ENCODE assay signal across 20 cellular contexts in genomic region chr3:152105446-152105845, GRCh38.
A peak's percentile ranks its signal among the peaks of the same experiment; 100 is the strongest.
DNase-seq lines count a peak whose midpoint lies in the region; ATAC-seq, FAIRE-seq and TF ChIP-seq lines count a peak whose summit lies in the region.
"Had no signal": no experiment of that assay in that cellular context is flagged by ENCODE, and none has a peak within 500 bp of the region (broad histone marks: within the 10 kb centered on the region; RNA-seq: fewer than 3 reads in every experiment).

No MANE protein-coding gene starts in this region.

- H3K27me3 Mint-ChIP-seq in Caco-2 (ENCODE audit: insufficient read depth, unreplicated experiment), result no peaks in the 10 kb centered on the region

- H3K4me1 ChIP-seq in Caco-2 (0 out of 2 replicates have a peak, but pooled peaks cover 8% of the 10 kb centered on the region), PC-9 (replicated peaks; ENCODE audit: insufficient read depth) (no peaks in the 10 kb centered on the region), endothelial cell of umbilical vein (ENCODE audit: control insufficient read depth, extremely low read depth, insufficient read depth, low read length) (no peaks in the 10 kb centered on the region), neuron (ENCODE audit: insufficient read depth, low read length) (no peaks in the 10 kb centered on the region), mucosa of descending colon (ENCODE audit: low read depth) (no peaks in the 10 kb centered on the region), vagina (no peaks in the 10 kb centered on the region)

- POLR2A ChIA-PET in Caco-2 (lab: Charles Lee) (no interaction called here), PC-9 (lab: Charles Lee; ENCODE audit: unreplicated experiment) (no interaction called here), endothelial cell of umbilical vein (lab: Charles Lee) (no interaction called here)

- dilution Hi-C loops in endothelial cell of umbilical vein (cut with MboI; ENCODE audit: extremely low pct_ligation_motif_present, low sequenced_read_pairs), result no loop called here

- H3K27ac ChIP-seq in PC-9 (no peak overlapping the region), endothelial cell of umbilical vein (ENCODE audit: insufficient read depth, low read depth, low read length) (no peak overlapping the region), vagina (no peak overlapping the region)
- H3K27ac ChIP-seq: C4-2B had no signal

- TF ChIP-seq CTCF in Caco-2 (IDR thresholded peaks at IDR 0.05; ENCODE audit: insufficient read depth in 1 of 2, low read depth in 1 of 2, low read length in 1 of 2, severe bottlenecking in 1 of 2, unreplicated experiment in 1 of 2) (no peak), PC-9 (conservative IDR thresholded peaks at IDR 0.05) (no peak), endothelial cell of umbilical vein (IDR thresholded peaks at IDR 0.05; ENCODE audit: extremely low read depth in 1 of 2, insufficient read depth in 1 of 2, low read depth in 1 of 2, low read length in 2 of 2) (no peak), mucosa of descending colon (IDR thresholded peaks at IDR 0.05) (no peak), vagina (IDR thresholded peaks at IDR 0.05) (no peak)

- H3K4me1 Mint-ChIP-seq in Caco-2 (ENCODE audit: low read depth, unreplicated experiment), result peaks cover 7% of the 10 kb centered on the region

- H3K4me2 ChIP-seq in PC-9, result no peak overlapping the region
- no peak overlapping the region for H3K4me2 ChIP-seq in endothelial cell of umbilical vein (ENCODE audit: insufficient read depth, low read length)

- no peaks in the 10 kb centered on the region for H3K79me2 ChIP-seq in PC-9 (ENCODE audit: low read depth)
- H3K79me2 ChIP-seq in endothelial cell of umbilical vein (ENCODE audit: control insufficient read depth, insufficient read depth, low read length), result no peaks in the 10 kb centered on the region

- no peaks in the 10 kb centered on the region for H3K9me2 ChIP-seq in PC-9 (ENCODE audit: insufficient read depth)

- H4K20me1 ChIP-seq in PC-9 (ENCODE audit: insufficient read depth) (no peaks in the 10 kb centered on the region), endothelial cell of umbilical vein (replicated peaks; ENCODE audit: control insufficient read depth, extremely low read depth, insufficient read depth, low read length) (no peaks in the 10 kb centered on the region)

- no peak overlapping the region for H3K9ac ChIP-seq in endothelial cell of umbilical vein (replicated peaks; ENCODE audit: extremely low read depth, insufficient read depth, low read length)

- intact Hi-C loops in Caco-2 (cut with micrococcal nuclease; ENCODE audit: unreplicated experiment), result no loop called here
- intact Hi-C loops in PC-9 (cut with micrococcal nuclease; ENCODE audit: unreplicated experiment), result no loop called here
- intact Hi-C loops in endothelial cell of umbilical vein (cut with micrococcal nuclease), result no loop called here
- intact Hi-C loops in mucosa of descending colon (cut with DNase I, micrococcal nuclease), result no loop called here
- intact Hi-C loops in vagina (cut with DNase I), result no loop called here

- H3K36me3 ChIP-seq in Caco-2 (ENCODE audit: control insufficient read depth, insufficient read depth, low read length) (no peaks in the 10 kb centered on the region), PC-9 (ENCODE audit: low read depth) (no peaks in the 10 kb centered on the region), endothelial cell of umbilical vein (ENCODE audit: control insufficient read depth in 2 of 2, extremely low read depth in 1 of 2, insufficient read depth in 2 of 2, low read length in 2 of 2) (no peaks in the 10 kb centered on the region), neuron (ENCODE audit: insufficient read depth, low read length) (no peaks in the 10 kb centered on the region), mucosa of descending colon (ENCODE audit: low read depth) (no peaks in the 10 kb centered on the region), vagina (no peaks in the 10 kb centered on the region)
- H3K36me3 ChIP-seq: MG63 had no signal

- H3F3A ChIP-seq in PC-9 (ENCODE audit: insufficient read depth, low read depth), result no peaks in the 10 kb centered on the region

- no peaks in the 10 kb centered on the region for H3K9me1 ChIP-seq in endothelial cell of umbilical vein (replicated peaks; ENCODE audit: control insufficient read depth, extremely low read depth, insufficient read depth, low read length)

- no peak for FAIRE-seq in endothelial cell of umbilical vein (lab: Jason Lieb, UNC)
- FAIRE-seq: H54 had no signal

- H3K36me3 Mint-ChIP-seq in Caco-2 (ENCODE audit: insufficient read depth, unreplicated experiment), result no peaks in the 10 kb centered on the region
- H3K36me3 Mint-ChIP-seq: CD8-positive, alpha-beta memory T cell had no signal

- CTCF ChIA-PET in Caco-2 (lab: Charles Lee), result no interaction called here
- CTCF ChIA-PET in PC-9 (lab: Charles Lee), result no interaction called here
- CTCF ChIA-PET in endothelial cell of umbilical vein (lab: Charles Lee), result no interaction called here

- H3K27me3 ChIP-seq in Caco-2 (replicated peaks; ENCODE audit: control insufficient read depth, insufficient read depth, low read length), result no peaks in the 10 kb centered on the region
- H3K27me3 ChIP-seq in PC-9 (ENCODE audit: insufficient read depth, low read depth), result no peaks in the 10 kb centered on the region
- H3K27me3 ChIP-seq in endothelial cell of umbilical vein (ENCODE audit: control insufficient read depth in 2 of 2, insufficient read depth in 2 of 2, low read length in 2 of 2), result no peaks in the 10 kb centered on the region
- no peaks in the 10 kb centered on the region for H3K27me3 ChIP-seq in neuron (ENCODE audit: insufficient read depth, low read length)
- no peaks in the 10 kb centered on the region for H3K27me3 ChIP-seq in vagina
- H3K27me3 ChIP-seq: MG63 had no signal

- no peaks in the 10 kb centered on the region for H3K9me3 ChIP-seq in Caco-2
- H3K9me3 ChIP-seq in PC-9 (ENCODE audit: insufficient read depth, low read depth), result no peaks in the 10 kb centered on the region
- no peaks in the 10 kb centered on the region for H3K9me3 ChIP-seq in endothelial cell of umbilical vein (replicated peaks; ENCODE audit: control insufficient read depth, insufficient read depth, low read length)
- H3K9me3 ChIP-seq in neuron (ENCODE audit: low read length), result no peaks in the 10 kb centered on the region
- no peaks in the 10 kb centered on the region for H3K9me3 ChIP-seq in mucosa of descending colon
- H3K9me3 ChIP-seq in vagina, result no peaks in the 10 kb centered on the region
- H3K9me3 ChIP-seq: MG63 had no signal

- no peaks in the 10 kb centered on the region for H3K9me3 Mint-ChIP-seq in Caco-2 (ENCODE audit: unreplicated experiment)
- H3K9me3 Mint-ChIP-seq: CD8-positive, alpha-beta memory T cell had no signal

- DNase-seq in Caco-2 (peak in 1 of 2 experiments; percentile 40), PC-9 (peak in 1 of 2 experiments; percentile 18), endothelial cell of umbilical vein (ENCODE audit: low read depth, low spot score) (no peak), mucosa of descending colon (no peak), NOMO-1 (lab: John Stamatoyannopoulos, UW; ENCODE audit: unreplicated experiment in 2 of 2) (no peak), vagina (ENCODE audit: extremely low spot score in 2 of 2) (no peak)
- DNase-seq: CD8-positive, alpha-beta memory T cell; DMS53; EL; MG63; NCI-H1417 treated with DMSO at 0.1 percent for 48 hours; NCI-H187 treated with DMSO at 0.1 percent for 48 hours; NCI-H2227 treated with DMSO at 0.1 percent for 48 hours; NCI-H510A treated with DMSO at 0.1 percent for 48 hours; NCI-H748 treated with DMSO at 0.1 percent for 48 hours; Right ventricle myocardium superior had no signal

- BruUV-seq in Caco-2 (replicated peaks; lab: Mats Ljungman, UMichigan) (no TSS peak), PC-9 (replicated peaks; lab: Mats Ljungman, UMichigan) (no TSS peak), endothelial cell of umbilical vein (replicated peaks; lab: Mats Ljungman, UMichigan) (no TSS peak)

- no peak overlapping the region for H3K4me3 Mint-ChIP-seq in Caco-2 (ENCODE audit: unreplicated experiment)
- H3K4me3 Mint-ChIP-seq: CD8-positive, alpha-beta memory T cell had no signal

- peak overlapping the region; percentile 2 for H3K27ac Mint-ChIP-seq in Caco-2 (ENCODE audit: unreplicated experiment)

- peak overlapping the region; percentile 52 for H2AFZ ChIP-seq in PC-9
- H2AFZ ChIP-seq in endothelial cell of umbilical vein (ENCODE audit: low read depth, low read length), result peak overlapping the region; percentile 20
- H2AFZ ChIP-seq in neuron (ENCODE audit: low read depth, low read length), result peak overlapping the region; percentile 5

- no peak overlapping the region for H3K4me3 ChIP-seq in Caco-2 (ENCODE audit: low read depth, low read length)
- H3K4me3 ChIP-seq in PC-9, result no peak overlapping the region
- no peak overlapping the region for H3K4me3 ChIP-seq in endothelial cell of umbilical vein (replicated peaks in 1 of 3; ENCODE audit: insufficient read depth in 1 of 3, low read depth in 1 of 3, low read length in 3 of 3)
- H3K4me3 ChIP-seq in neuron (ENCODE audit: low read length), result no peak overlapping the region
- no peak overlapping the region for H3K4me3 ChIP-seq in mucosa of descending colon
- no peak overlapping the region for H3K4me3 ChIP-seq in vagina
- H3K4me3 ChIP-seq: MG63 had no signal

- TF ChIP-seq POLR2A in endothelial cell of umbilical vein (IDR thresholded peaks at IDR 0.05; ENCODE audit: low read depth, low read length) (no peak), vagina (IDR thresholded peaks at IDR 0.05) (no peak)

- ATAC-seq in mucosa of descending colon, result no peak
- ATAC-seq in GM21515 (IDR thresholded peaks at IDR 0.05; ENCODE audit: unreplicated experiment), result no peak

TF ChIP-seq in endothelial cell of umbilical vein, 7 proteins besides CTCF, POLR2A, EP300 and RAD21:
- TF ChIP-seq MYC (IDR thresholded peaks at IDR 0.05; ENCODE audit: low read depth, low read length) (no peak), EZH2 (IDR thresholded peaks at IDR 0.05; ENCODE audit: borderline replicate concordance, low read depth, low read length, severe bottlenecking) (no peak), MAX (IDR thresholded peaks at IDR 0.05; ENCODE audit: insufficient read depth, insufficient read length) (no peak), GATA2 (IDR thresholded peaks at IDR 0.05; ENCODE audit: insufficient read depth, insufficient read length, low read depth, low read length) (no peak), JUN (IDR thresholded peaks at IDR 0.05; ENCODE audit: borderline replicate concordance, insufficient read depth, insufficient read length, low read depth) (no peak), FOS (IDR thresholded peaks at IDR 0.05; ENCODE audit: borderline replicate concordance, insufficient read depth, low read length) (no peak), POLR2AphosphoS5 (IDR thresholded peaks at IDR 0.05; ENCODE audit: insufficient read depth, low read depth, low read length) (no peak)
TF ChIP-seq in endothelial cell of umbilical vein: peak in this region for 0.
